ENCODE assay signal across 8 cellular contexts in the genomic region with DNA sequence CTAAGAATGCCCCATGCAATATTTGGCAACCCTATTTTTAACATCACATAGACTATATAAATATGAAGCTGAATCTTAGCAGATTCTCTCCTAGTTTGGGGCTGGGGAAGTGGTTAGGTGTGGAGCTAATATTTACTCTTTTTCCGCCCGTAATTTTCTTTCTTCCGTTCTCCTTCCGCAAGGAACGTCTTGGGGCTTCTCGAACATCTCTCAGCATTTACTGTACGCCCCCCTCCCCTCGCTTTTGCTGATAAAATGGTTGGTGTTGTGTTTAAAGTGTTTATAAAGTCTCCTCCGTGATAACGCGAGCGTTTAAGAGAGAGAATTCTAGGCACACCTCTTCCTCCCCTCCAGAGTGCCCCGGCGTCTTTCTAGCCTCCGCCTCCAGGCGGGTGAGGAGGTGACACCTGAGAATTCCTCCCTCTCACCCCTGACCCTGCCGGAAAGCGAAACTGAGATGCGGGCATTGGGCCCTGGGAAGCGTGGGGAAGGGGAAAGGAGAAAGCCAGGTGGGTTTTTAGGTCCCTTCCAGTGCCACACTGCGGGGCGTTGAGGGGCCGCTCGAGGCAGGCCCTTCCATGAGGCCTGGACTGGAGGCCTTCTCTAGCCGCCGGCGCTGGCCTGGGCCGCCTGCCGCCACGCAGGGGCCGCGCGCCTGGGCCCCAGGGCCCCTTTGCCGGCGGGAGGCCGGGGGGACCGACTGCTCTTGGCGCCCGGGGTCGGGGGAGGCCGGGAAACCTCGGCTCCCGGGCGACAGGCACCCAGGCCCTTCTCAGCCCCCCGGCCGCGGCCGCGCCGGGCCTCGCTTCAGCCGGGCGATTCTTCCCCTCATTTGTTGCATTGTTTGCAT.
A peak's percentile ranks its signal among the peaks of the same experiment; 100 is the strongest.
DNase-seq lines count a peak whose midpoint lies in the region; ATAC-seq and TF ChIP-seq lines count a peak whose summit lies in the region.
"Not testable (repeated sequence)": the region's sequence is repeated elsewhere in the genome, so short reads cannot be mapped to it uniquely, and the experiment has no call there.

No MANE protein-coding gene starts in this region.

- H3F3A ChIP-seq in SU-DHL-6 (ENCODE audit: insufficient read depth) = not testable (repeated sequence)

- RAD21 ChIA-PET in HCT116 (lab: Charles Lee; ENCODE audit: low non-redundant PET in 1 of 2, low total read pairs in 2 of 2, uncharacterized antibody in 2 of 2, unreplicated experiment in 2 of 2) = not testable (repeated sequence)

- H3K4me3 Mint-ChIP-seq in activated T-helper 17 cell treated with anti-CD3 and anti-CD28 coated beads, Interleukin-2, amount 50 U/mL, for 72 hours = peak overlapping the region; percentile 89
- H3K4me3 Mint-ChIP-seq in nephron progenitor cell = peak overlapping the region; percentile 90
- peak overlapping the region; percentile 87 for H3K4me3 Mint-ChIP-seq in type B pancreatic cell

- H3K27ac ChIP-seq in HCT116 (ENCODE audit: low read depth, low read length) (peak overlapping the region; percentile 63), esophagus squamous epithelium (peak overlapping the region; percentile 71 to 85 (median 82))
- not testable (repeated sequence) for H3K27ac ChIP-seq in SU-DHL-6 (ENCODE audit: low read depth, low read length)

- H3K27ac Mint-ChIP-seq in activated T-helper 17 cell treated with anti-CD3 and anti-CD28 coated beads, Interleukin-2, amount 50 U/mL, for 72 hours = peak overlapping the region; percentile 94
- H3K27ac Mint-ChIP-seq in nephron progenitor cell (peak overlapping the region; percentile 96), type B pancreatic cell (peak overlapping the region; percentile 87)

- H3K27me3 ChIP-seq in HCT116 (ENCODE audit: insufficient read depth, low read length); SU-DHL-6 (ENCODE audit: low read length); esophagus squamous epithelium: not testable (repeated sequence)

- H3K9me2 ChIP-seq in HCT116 (ENCODE audit: insufficient read depth); SU-DHL-6 (replicated peaks; ENCODE audit: insufficient read depth, low read length): not testable (repeated sequence)

- not testable (repeated sequence) for H3K9me3 Mint-ChIP-seq in activated T-helper 17 cell treated with anti-CD3 and anti-CD28 coated beads, Interleukin-2, amount 50 U/mL, for 72 hours; nephron progenitor cell; type B pancreatic cell

- H3K4me3 ChIP-seq in HCT116 (replicated peaks in 1 of 2; ENCODE audit: low read depth in 1 of 2, low read length in 2 of 2) = peak overlapping the region; percentile 58 to 59
- peak overlapping the region; percentile 38 for H3K4me3 ChIP-seq in SU-DHL-6 (ENCODE audit: insufficient read depth, low read length, poor library complexity, severe bottlenecking)
- peak overlapping the region; percentile 44 to 68 (median 50) for H3K4me3 ChIP-seq in esophagus squamous epithelium

- not testable (repeated sequence) for TF ChIP-seq CTCF in HCT116 (IDR thresholded peaks at IDR 0.05 in 2 of 3, conservative IDR thresholded peaks at IDR 0.05 in 1 of 3; ENCODE audit: borderline replicate concordance in 1 of 3, insufficient read depth in 1 of 3, low read depth in 2 of 3, low read length in 2 of 3); SU-DHL-6 (IDR thresholded peaks at IDR 0.05; ENCODE audit: insufficient read depth, low read length, poor library complexity, severe bottlenecking); nephron progenitor cell (IDR thresholded peaks at IDR 0.05); type B pancreatic cell (conservative IDR thresholded peaks at IDR 0.05)
- TF ChIP-seq CTCF in esophagus squamous epithelium (IDR thresholded peaks at IDR 0.05) = peak in 3 of 6 experiments; percentile 20 to 36 (median 30)

- peak overlapping the region; percentile 74 for H3K4me2 ChIP-seq in HCT116 (ENCODE audit: low read length)
- H3K4me2 ChIP-seq in SU-DHL-6 (ENCODE audit: low read depth, low read length, poor library complexity, severe bottlenecking) = peak overlapping the region; percentile 55

- peak; percentile 78 for DNase-seq in HCT116 (ENCODE audit: low read depth, low spot score)
- peak; percentile 84 for DNase-seq in HT-29 (ENCODE audit: low spot score)
- DNase-seq in esophagus squamous epithelium (lab: John Stamatoyannopoulos, UW) = peak; percentile 2
- peak; percentile 44 for DNase-seq in nephron progenitor cell
- DNase-seq in type B pancreatic cell (ENCODE audit: extremely low spot score, unreplicated experiment) = not testable (repeated sequence)

- H2AFZ ChIP-seq in HCT116 (ENCODE audit: low read depth, low read length, poor library complexity, severe bottlenecking) = peak overlapping the region; percentile 72
- H2AFZ ChIP-seq in SU-DHL-6 (ENCODE audit: low read depth, low read length, severe bottlenecking) = peak overlapping the region; percentile 54

- not testable (repeated sequence) for H3K79me2 ChIP-seq in HCT116 (ENCODE audit: insufficient read depth, low read length); SU-DHL-6 (ENCODE audit: insufficient read depth, low read length)

- peak; percentile 53 for TF ChIP-seq POLR2A in HCT116 (IDR thresholded peaks at IDR 0.05; ENCODE audit: borderline replicate concordance, extremely low read depth, insufficient read depth, insufficient read length)
- TF ChIP-seq POLR2A in esophagus squamous epithelium (IDR thresholded peaks at IDR 0.05) = peak in 2 of 4 donors; percentile 36 to 62

- intact Hi-C loops in HCT116 (cut with micrococcal nuclease); esophagus squamous epithelium (cut with DNase I): not testable (repeated sequence)

- peaks cover 18% of the 10 kb centered on the region for H3K4me1 Mint-ChIP-seq in activated T-helper 17 cell treated with anti-CD3 and anti-CD28 coated beads, Interleukin-2, amount 50 U/mL, for 72 hours
- peaks cover 53% of the 10 kb centered on the region for H3K4me1 Mint-ChIP-seq in nephron progenitor cell
- H3K4me1 Mint-ChIP-seq in type B pancreatic cell (ENCODE audit: unreplicated experiment) = peaks cover 20% of the 10 kb centered on the region

- not testable (repeated sequence) for H3K9me3 ChIP-seq in HCT116 (ENCODE audit: control insufficient read depth in 1 of 2, insufficient read depth in 1 of 2, low read depth in 1 of 2, low read length in 2 of 2); SU-DHL-6 (ENCODE audit: insufficient read depth, low read length); esophagus squamous epithelium

- not testable (repeated sequence) for H3K36me3 ChIP-seq in HCT116 (ENCODE audit: control insufficient read depth in 1 of 2, insufficient read depth in 2 of 2, low read length in 2 of 2); SU-DHL-6 (ENCODE audit: low read length); esophagus squamous epithelium

- CTCF ChIA-PET in HCT116 (lab: Charles Lee) = not testable (repeated sequence)

- not testable (repeated sequence) for H3K36me3 Mint-ChIP-seq in activated T-helper 17 cell treated with anti-CD3 and anti-CD28 coated beads, Interleukin-2, amount 50 U/mL, for 72 hours (ENCODE audit: low read depth); nephron progenitor cell (ENCODE audit: low read depth); type B pancreatic cell

- not testable (repeated sequence) for H3K27me3 Mint-ChIP-seq in activated T-helper 17 cell treated with anti-CD3 and anti-CD28 coated beads, Interleukin-2, amount 50 U/mL, for 72 hours
- peaks cover 19% of the 10 kb centered on the region for H3K27me3 Mint-ChIP-seq in nephron progenitor cell (ENCODE audit: low read depth, poor library complexity)
- H3K27me3 Mint-ChIP-seq in type B pancreatic cell = peaks cover 27% of the 10 kb centered on the region

- H4K20me1 ChIP-seq in HCT116 (ENCODE audit: insufficient read depth); SU-DHL-6 (ENCODE audit: low read depth, low read length): not testable (repeated sequence)

- H3K4me1 ChIP-seq in HCT116 (ENCODE audit: control insufficient read depth in 1 of 2, insufficient read depth in 2 of 2, low read length in 2 of 2) (peaks cover 13 to 15% of the 10 kb centered on the region in 2 experiments), esophagus squamous epithelium (peaks cover 0 to 19% (median 0%) of the 10 kb centered on the region in 3 donors)

- ATAC-seq in GM18517 (IDR thresholded peaks at IDR 0.05; ENCODE audit: unreplicated experiment) = peak; percentile 78
- peak; percentile 98 for ATAC-seq in HCT116
- ATAC-seq in activated T-helper 17 cell treated with anti-CD3 and anti-CD28 coated beads, Interleukin-2, amount 50 U/mL, for 72 hours (replicated peaks) = peak; percentile 97

- not testable (repeated sequence) for BruUV-seq in HCT116 (replicated peaks; lab: Mats Ljungman, UMichigan)

- H3K9ac ChIP-seq in HCT116 (ENCODE audit: low read length) = peak overlapping the region; percentile 68
- H3K9ac ChIP-seq in SU-DHL-6 (ENCODE audit: low read length) = peak overlapping the region; percentile 40

- not testable (repeated sequence) for TF ChIP-seq RAD21 in HCT116 (IDR thresholded peaks at IDR 0.05; ENCODE audit: low read depth)

- 29 to 33% methylated on average over 14 to 16 of the region's 53 CpGs for WGBS in esophagus squamous epithelium, 2 donors

- POLR2A ChIA-PET in HCT116 (lab: Charles Lee) = not testable (repeated sequence)

TF ChIP-seq in HCT116, 20 proteins besides CTCF, POLR2A, EP300 and RAD21 (continues in another document):
- TF ChIP-seq, protein P1, sequence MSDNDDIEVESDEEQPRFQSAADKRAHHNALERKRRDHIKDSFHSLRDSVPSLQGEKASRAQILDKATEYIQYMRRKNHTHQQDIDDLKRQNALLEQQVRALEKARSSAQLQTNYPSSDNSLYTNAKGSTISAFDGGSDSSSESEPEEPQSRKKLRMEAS (IDR thresholded peaks at IDR 0.05) = peak; percentile 58
- TF ChIP-seq POLR2AphosphoS5 (IDR thresholded peaks at IDR 0.05; ENCODE audit: low read depth, low read length) (peak; percentile 70), YY1 (IDR thresholded peaks at IDR 0.05; ENCODE audit: extremely low read depth, insufficient replicate concordance, low read depth, low read length) (peak; percentile 35), CBX3 (IDR thresholded peaks at IDR 0.05; ENCODE audit: low read depth) (peak; percentile 12; the same call in 1 of the 2 replicates), SIN3A (IDR thresholded peaks at IDR 0.05; ENCODE audit: low read depth) (peak; percentile 48; the same call in 1 of the 2 replicates)
